Comparison of ENCODE assay signal across 15 cellular contexts in genomic region chr10:129727071-129727470, GRCh38.
DNase-seq lines count a peak whose midpoint lies in the region; ATAC-seq and TF ChIP-seq lines count a peak whose summit lies in the region.
"Had no signal": no experiment of that assay in that cellular context is flagged by ENCODE, and none has a peak within 500 bp of the region (broad histone marks: within the 10 kb centered on the region; RNA-seq: fewer than 3 reads in every experiment).

No MANE protein-coding gene starts in this region.

- peaks cover 34% of the 10 kb centered on the region for H3K9me3 Mint-ChIP-seq in osteocyte (ENCODE audit: unreplicated experiment)

- no peak overlapping the region for H3K9ac ChIP-seq in colonic mucosa (ENCODE audit: low read depth in 2 of 2, low read length in 2 of 2)
- H3K9ac ChIP-seq: GM23248 had no signal

- H3K4me3 ChIP-seq in colonic mucosa (no peak overlapping the region), heart right ventricle (no peak overlapping the region)
- H3K4me3 ChIP-seq: GM23248 had no signal

- no peak overlapping the region for H3K27ac ChIP-seq in colonic mucosa
- no peak overlapping the region for H3K27ac ChIP-seq in heart right ventricle
- H3K27ac ChIP-seq: GM23248 had no signal

- no peak overlapping the region for H3K27ac Mint-ChIP-seq in osteocyte (ENCODE audit: unreplicated experiment)
- H3K27ac Mint-ChIP-seq: CD4-positive, CD25-positive, alpha-beta regulatory T cell; CD8-positive, alpha-beta memory T cell had no signal

- no peaks in the 10 kb centered on the region for H3K27me3 ChIP-seq in colonic mucosa
- H3K27me3 ChIP-seq in heart right ventricle, result no peaks in the 10 kb centered on the region
- H3K27me3 ChIP-seq: BE2C had no signal

- no peak for TF ChIP-seq CTCF in colonic mucosa (IDR thresholded peaks at IDR 0.05)
- no peak for TF ChIP-seq CTCF in osteocyte (IDR thresholded peaks at IDR 0.05)
- TF ChIP-seq CTCF in heart right ventricle (IDR thresholded peaks at IDR 0.05), result no peak

- intact Hi-C loops in colonic mucosa (cut with DNase I) (no loop called here), heart right ventricle (cut with DNase I) (no loop called here)

- 86 to 95% methylated on average over 6 of the region's 6 CpGs for WGBS in heart right ventricle, 2 donors

- no peak for ATAC-seq in heart right ventricle

- no peaks in the 10 kb centered on the region for H3K4me1 ChIP-seq in colonic mucosa
- no peaks in the 10 kb centered on the region for H3K4me1 ChIP-seq in heart right ventricle
- H3K4me1 ChIP-seq: BE2C had no signal

- peaks cover 6% of the 10 kb centered on the region for H3K36me3 Mint-ChIP-seq in osteocyte (ENCODE audit: unreplicated experiment)

- H3K36me3 ChIP-seq in colonic mucosa (no peaks in the 10 kb centered on the region), heart right ventricle (peaks cover 0 to 13% (median 0%) of the 10 kb centered on the region in 9 donors)
- H3K36me3 ChIP-seq: BE2C had no signal

- no peak overlapping the region for H3K4me3 Mint-ChIP-seq in osteocyte (ENCODE audit: unreplicated experiment)
- H3K4me3 Mint-ChIP-seq: CD4-positive, CD25-positive, alpha-beta regulatory T cell had no signal

- H3K9me3 ChIP-seq in colonic mucosa, result no peaks in the 10 kb centered on the region
- H3K9me3 ChIP-seq in heart right ventricle, result peaks cover 0 to 23% (median 4%) of the 10 kb centered on the region in 11 donors
- H3K9me3 ChIP-seq: BE2C had no signal

- peak; percentile 2 for DNase-seq in AG20443 (ENCODE audit: low spot score)
- peak; percentile 13 for DNase-seq in colonic mucosa
- peak; percentile 26 for DNase-seq in islet precursor cell
- DNase-seq in osteocyte (ENCODE audit: extremely low spot score, unreplicated experiment), result peak; percentile 72
- DNase-seq in occipital lobe (lab: John Stamatoyannopoulos, UW), result no peak
- DNase-seq in stimulated activated CD4-positive, alpha-beta T cell treated with anti-CD3 and anti-CD28 coated beads, Interleukin-1b, Interleukin-23, amount 100 ng/mL, for 48 hours, result no peak
- no peak for DNase-seq in heart right ventricle
- DNase-seq: BE2C; C1 segment of cervical spinal cord; CD4-positive, CD25-positive, alpha-beta regulatory T cell; CD8-positive, alpha-beta memory T cell; COR-L47; GM23248; HCEC 1CT; IMR-90 had no signal

- H3K27me3 Mint-ChIP-seq in osteocyte (ENCODE audit: unreplicated experiment), result no peaks in the 10 kb centered on the region
- H3K27me3 Mint-ChIP-seq: CD4-positive, CD25-positive, alpha-beta regulatory T cell; CD8-positive, alpha-beta memory T cell had no signal

- H3K4me1 Mint-ChIP-seq in osteocyte (ENCODE audit: unreplicated experiment), result no peaks in the 10 kb centered on the region
- H3K4me1 Mint-ChIP-seq: CD4-positive, CD25-positive, alpha-beta regulatory T cell; CD8-positive, alpha-beta memory T cell had no signal

Comparison
In these comparisons a context has a peak if more than half of its experiments do, and no peak if none do; other contexts are left out.
1. DNase-seq: peak in AG20443 (single experiment), colonic mucosa (single experiment), islet precursor cell (single experiment) and osteocyte (single experiment); none in occipital lobe (single experiment), stimulated activated CD4-positive, alpha-beta T cell treated with anti-CD3 and anti-CD28 coated beads, Interleukin-1b, Interleukin-23, amount 100 ng/mL, for 48 hours (single experiment) and heart right ventricle (0 of 2).